Comparison of ENCODE assay signal across 8 cellular contexts in the genomic region with DNA sequence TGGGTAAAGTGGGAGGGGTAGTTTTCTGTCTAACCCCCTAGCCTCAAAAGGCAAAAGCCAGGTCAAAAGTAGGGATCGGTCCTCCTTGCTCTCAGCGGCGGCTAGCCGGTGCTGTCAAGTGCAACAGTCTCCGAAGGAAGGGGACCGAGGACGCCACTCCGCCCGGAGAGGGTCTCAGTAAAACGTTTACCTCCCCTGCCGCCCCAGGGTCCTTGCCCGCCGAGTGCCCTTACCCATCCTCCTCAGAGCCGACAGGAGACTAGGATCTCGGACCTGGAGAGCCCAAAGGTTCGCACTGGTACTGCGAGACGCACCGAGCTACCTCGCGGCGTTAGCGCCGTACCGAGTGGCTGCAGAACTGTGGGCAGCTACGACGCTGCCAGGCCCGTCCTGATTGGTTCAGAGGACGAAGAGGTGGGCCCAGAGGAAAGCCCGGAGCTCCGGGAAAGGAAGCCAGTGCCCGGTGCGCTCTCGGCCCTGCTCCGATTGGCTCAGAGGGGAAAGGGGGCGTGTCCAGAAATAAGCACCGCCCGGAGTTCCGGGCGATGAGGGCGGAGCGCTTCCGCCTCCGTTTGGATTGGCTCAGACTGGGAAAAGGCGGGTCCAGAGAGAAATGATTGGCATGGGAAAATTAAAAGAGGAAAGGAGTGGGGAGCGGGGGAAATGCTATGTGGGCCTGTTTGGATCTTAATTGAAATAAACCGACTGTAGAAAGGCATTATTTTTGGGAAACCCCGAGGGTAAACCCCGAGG. TPM values are rescaled to one million over a fixed set of nuclear protein-coding genes. Genes with fewer than 3 reads are reported as not detected.
DNase-seq lines count a peak whose midpoint lies in the region; ATAC-seq and TF ChIP-seq lines count a peak whose summit lies in the region.
"Not testable (repeated sequence)": the region's sequence is repeated elsewhere in the genome, so short reads cannot be mapped to it uniquely, and the experiment has no call there.

A gene with protein sequence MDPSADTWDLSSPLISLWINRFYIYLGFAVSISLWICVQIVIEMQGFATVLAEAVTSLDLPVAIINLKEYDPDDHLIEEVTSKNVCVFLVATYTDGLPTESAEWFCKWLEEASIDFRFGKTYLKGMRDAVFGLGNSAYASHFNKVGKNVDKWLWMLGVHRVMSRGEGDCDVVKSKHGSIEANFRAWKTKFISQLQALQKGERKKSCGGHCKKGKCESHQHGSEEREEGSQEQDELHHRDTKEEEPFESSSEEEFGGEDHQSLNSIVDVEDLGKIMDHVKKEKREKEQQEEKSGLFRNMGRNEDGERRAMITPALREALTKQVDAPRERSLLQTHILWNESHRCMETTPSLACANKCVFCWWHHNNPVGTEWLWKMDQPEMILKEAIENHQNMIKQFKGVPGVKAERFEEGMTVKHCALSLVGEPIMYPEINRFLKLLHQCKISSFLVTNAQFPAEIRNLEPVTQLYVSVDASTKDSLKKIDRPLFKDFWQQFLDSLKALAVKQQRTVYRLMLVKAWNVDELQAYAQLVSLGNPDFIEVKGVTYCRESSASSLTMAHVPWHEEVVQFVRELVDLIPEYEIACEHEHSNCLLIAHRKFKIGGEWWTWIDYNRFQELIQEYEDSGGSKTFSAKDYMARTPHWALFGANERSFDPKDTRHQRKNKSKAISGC (minus strand): TSS at position 362 of the 753 bp plus-strand sequence. CDS start 125 bp downstream, at position 237.

- H3K4me1 Mint-ChIP-seq in activated naive CD8-positive, alpha-beta T cell treated with anti-CD3 and anti-CD28 coated beads, Interleukin-2, amount 50 U/mL, for 24 hours, result peaks cover 32% of the 10 kb centered on the region
- peaks cover 25% of the 10 kb centered on the region for H3K4me1 Mint-ChIP-seq in osteocyte (ENCODE audit: unreplicated experiment)

- H3K9me2 ChIP-seq in SU-DHL-6 (replicated peaks; ENCODE audit: insufficient read depth, low read length), result not testable (repeated sequence)

- H3K36me3 Mint-ChIP-seq in activated naive CD8-positive, alpha-beta T cell treated with anti-CD3 and anti-CD28 coated beads, Interleukin-2, amount 50 U/mL, for 24 hours (ENCODE audit: low read depth), result peaks cover 20% of the 10 kb centered on the region
- H3K36me3 Mint-ChIP-seq in osteocyte (ENCODE audit: unreplicated experiment), result peaks cover 10% of the 10 kb centered on the region

- H3K4me1 ChIP-seq in thymus (ENCODE audit: control insufficient read depth, insufficient read depth, low read length), result not testable (repeated sequence)

- H4K20me1 ChIP-seq in SU-DHL-6 (ENCODE audit: low read depth, low read length), result not testable (repeated sequence)

- peak within 1 kb of the TSS; percentile 92 for H3K4me3 Mint-ChIP-seq in activated naive CD8-positive, alpha-beta T cell treated with anti-CD3 and anti-CD28 coated beads, Interleukin-2, amount 50 U/mL, for 24 hours
- peak within 1 kb of the TSS; percentile 94 for H3K4me3 Mint-ChIP-seq in osteocyte (ENCODE audit: unreplicated experiment)

- intact Hi-C loops in Right ventricle myocardium inferior (cut with DNase I), result loop anchor here (2.0 kb wide), 1 partner anchor 51 kb away; no protein-coding TSS in a partner anchor

- TF ChIP-seq CTCF in GM12875 (IDR thresholded peaks at IDR 0.05; ENCODE audit: borderline replicate concordance, insufficient read depth, low read depth, low read length); SU-DHL-6 (IDR thresholded peaks at IDR 0.05; ENCODE audit: insufficient read depth, low read length, poor library complexity, severe bottlenecking); osteocyte (IDR thresholded peaks at IDR 0.05): not testable (repeated sequence)

- peaks cover 39% of the 10 kb centered on the region for H3K79me2 ChIP-seq in SU-DHL-6 (ENCODE audit: insufficient read depth, low read length)

- H3K27ac ChIP-seq in SU-DHL-6 (ENCODE audit: low read depth, low read length) (peak within 1 kb of the TSS; percentile 69), thymus (ENCODE audit: low read depth) (peak within 1 kb of the TSS; percentile 10)

- not testable (repeated sequence) for H3K9me3 Mint-ChIP-seq in activated naive CD8-positive, alpha-beta T cell treated with anti-CD3 and anti-CD28 coated beads, Interleukin-2, amount 50 U/mL, for 24 hours; osteocyte (ENCODE audit: unreplicated experiment)

- peak within 1 kb of the TSS; percentile 72 for H3K9ac ChIP-seq in SU-DHL-6 (ENCODE audit: low read length)

- under 1% methylated on average over 49 of the region's 49 CpGs for WGBS in thymus

- peak within 1 kb of the TSS; percentile 92 for H3K27ac Mint-ChIP-seq in activated naive CD8-positive, alpha-beta T cell treated with anti-CD3 and anti-CD28 coated beads, Interleukin-2, amount 50 U/mL, for 24 hours
- H3K27ac Mint-ChIP-seq in osteocyte (ENCODE audit: unreplicated experiment), result peak within 1 kb of the TSS; percentile 98

- not testable (repeated sequence) for H3F3A ChIP-seq in SU-DHL-6 (ENCODE audit: insufficient read depth)

- H3K4me3 ChIP-seq in GM12875 (ENCODE audit: low read depth, low read length), result peak within 1 kb of the TSS; percentile 80
- H3K4me3 ChIP-seq in SU-DHL-6 (ENCODE audit: insufficient read depth, low read length, poor library complexity, severe bottlenecking), result peak within 1 kb of the TSS; percentile 89
- H3K4me3 ChIP-seq in thymus (ENCODE audit: low read length), result peak within 1 kb of the TSS; percentile 50

- not testable (repeated sequence) for H3K9me3 ChIP-seq in SU-DHL-6 (ENCODE audit: insufficient read depth, low read length); thymus (ENCODE audit: control insufficient read depth)

- peak; percentile 98 to 99 (median 99) for DNase-seq in NCI-H1417 (lab: John Stamatoyannopoulos, UW)
- DNase-seq in activated naive CD8-positive, alpha-beta T cell treated with anti-CD3 and anti-CD28 coated beads, Interleukin-2, amount 50 U/mL, for 24 hours, result peak; percentile 96
- DNase-seq in Right ventricle myocardium inferior (ENCODE audit: missing footprints), result peak; percentile 98
- DNase-seq in osteocyte (ENCODE audit: extremely low spot score, unreplicated experiment), result peak; percentile 99

- ATAC-seq in HG02763 (IDR thresholded peaks at IDR 0.05; ENCODE audit: unreplicated experiment) (peak; percentile 90), Right ventricle myocardium inferior (peak; percentile 95)
- peak; percentile 96 for ATAC-seq in activated naive CD8-positive, alpha-beta T cell treated with anti-CD3 and anti-CD28 coated beads, Interleukin-2, amount 50 U/mL, for 24 hours

- H3K27me3 Mint-ChIP-seq in activated naive CD8-positive, alpha-beta T cell treated with anti-CD3 and anti-CD28 coated beads, Interleukin-2, amount 50 U/mL, for 24 hours; osteocyte (ENCODE audit: unreplicated experiment): not testable (repeated sequence)

- H3K27me3 ChIP-seq in SU-DHL-6 (ENCODE audit: low read length); thymus (ENCODE audit: control insufficient read depth, insufficient read depth): not testable (repeated sequence)

- peaks cover 13% of the 10 kb centered on the region for H3K36me3 ChIP-seq in SU-DHL-6 (ENCODE audit: low read length)
- not testable (repeated sequence) for H3K36me3 ChIP-seq in thymus (ENCODE audit: control insufficient read depth, insufficient read depth)

- H2AFZ ChIP-seq in SU-DHL-6 (ENCODE audit: low read depth, low read length, severe bottlenecking), result peak within 1 kb of the TSS; percentile 80

- peak within 1 kb of the TSS; percentile 91 for H3K4me2 ChIP-seq in SU-DHL-6 (ENCODE audit: low read depth, low read length, poor library complexity, severe bottlenecking)

RNA-seq across cellular contexts. Expression of the gene that starts here (rescaled TPM):
- total RNA-seq in Right ventricle myocardium inferior, result 3.1 TPM
- total RNA-seq in osteocyte, result 1.6 and 2.3 TPM in 2 replicates
- polyA plus RNA-seq in thymus, result 3.0 TPM

Comparison
In these comparisons a context has a peak if more than half of its experiments do, and no peak if none do; other contexts are left out.
1. Peak in every context shown above with its lines: DNase-seq, ATAC-seq, H3K4me3 ChIP-seq and H3K27ac ChIP-seq.